9 cellular contexts compared by ENCODE assay signal in the genomic region with DNA sequence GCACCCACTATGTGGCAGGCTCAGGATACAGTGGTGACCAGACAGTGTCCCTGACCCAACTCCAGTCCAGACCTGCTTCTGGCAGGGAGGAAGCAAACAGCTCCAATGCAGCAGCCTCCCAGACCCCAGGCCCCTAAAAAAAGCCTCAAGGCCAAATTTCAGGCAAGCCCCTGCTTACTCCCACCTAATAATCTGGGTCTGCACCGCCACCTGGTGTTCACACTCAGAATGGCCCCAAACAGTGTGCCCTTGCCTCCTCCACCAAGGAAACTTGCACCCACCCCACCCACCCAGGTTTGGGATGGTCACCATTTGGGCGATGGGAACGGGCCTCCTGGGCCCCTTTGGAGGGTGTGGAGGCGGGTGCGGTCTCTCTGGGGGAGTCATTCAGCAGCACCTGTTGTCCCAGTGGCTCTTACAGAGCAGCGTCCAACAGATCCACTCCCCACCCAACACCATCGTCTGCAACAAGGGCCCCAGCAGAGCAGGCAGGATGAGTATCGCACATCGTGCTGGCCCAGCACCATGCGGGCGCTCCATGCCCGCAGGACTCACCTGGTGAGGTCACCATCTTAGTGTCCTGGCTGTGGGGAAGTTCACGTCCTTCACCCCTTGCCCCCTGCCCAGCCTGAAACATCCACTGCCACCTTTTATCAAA. TPM values are rescaled to one million over a fixed set of nuclear protein-coding genes. Genes with fewer than 3 reads are reported as not detected.
DNase-seq lines count a peak whose midpoint lies in the region; ATAC-seq and TF ChIP-seq lines count a peak whose summit lies in the region.
"Had no signal": no experiment of that assay in that cellular context is flagged by ENCODE, and none has a peak within 500 bp of the region (broad histone marks: within the 10 kb centered on the region; RNA-seq: fewer than 3 reads in every experiment).

No MANE protein-coding gene starts in this region.

- intact Hi-C loops in activated B cell treated with CpG ODN at 0.5 μM for 24 hours (cut with micrococcal nuclease) = loop anchor here (1.0 kb wide), 1 partner anchor 114 kb away; no protein-coding TSS in a partner anchor

- no peaks in the 10 kb centered on the region for H3K27me3 Mint-ChIP-seq in activated B cell treated with CpG ODN at 0.5 μM for 24 hours
- H3K27me3 Mint-ChIP-seq: activated naive CD8-positive, alpha-beta T cell had no signal

- ATAC-seq in activated B cell treated with CpG ODN at 0.5 μM for 24 hours (ENCODE audit: low read depth) = peak; percentile 70
- no peak for ATAC-seq in GM21723 (IDR thresholded peaks at IDR 0.05; ENCODE audit: unreplicated experiment)

- H3K4me1 ChIP-seq in liver (ENCODE audit: control insufficient read depth in 4 of 4, insufficient read depth in 4 of 4, low read length in 3 of 4) = no peaks in the 10 kb centered on the region

- H3K36me3 Mint-ChIP-seq in activated B cell treated with CpG ODN at 0.5 μM for 24 hours (ENCODE audit: low read depth) = no peaks in the 10 kb centered on the region
- H3K36me3 Mint-ChIP-seq: activated naive CD8-positive, alpha-beta T cell had no signal

- peak; percentile 59 for DNase-seq in G401 (ENCODE audit: low spot score)
- peak; percentile 36 to 57 for DNase-seq in Kasumi-1 (lab: John Stamatoyannopoulos, UW)
- peak; percentile 51 for DNase-seq in activated B cell treated with CpG ODN at 0.5 μM for 24 hours
- DNase-seq in central memory CD4-positive, alpha-beta T cell = peak; percentile 37
- DNase-seq in stimulated activated CD8-positive, alpha-beta memory T cell treated with anti-CD3 and anti-CD28 coated beads, Interleukin-4, amount 100 ng/mL, for 4 hours (ENCODE audit: low read depth in 2 of 2, low spot score in 1 of 2) = peak; percentile 27 to 44
- DNase-seq in middle frontal gyrus (ENCODE audit: extremely low spot score, low spot score) = no peak

- H3K36me3 ChIP-seq in liver (ENCODE audit: control insufficient read depth in 4 of 4, insufficient read depth in 3 of 4, low read depth in 1 of 4, low read length in 3 of 4) = no peaks in the 10 kb centered on the region

- H3K9me3 Mint-ChIP-seq in activated B cell treated with CpG ODN at 0.5 μM for 24 hours = no peaks in the 10 kb centered on the region

- no peak overlapping the region for H3K9ac ChIP-seq in liver (ENCODE audit: low read depth in 1 of 2, low read length in 2 of 2)

- CTCF ChIA-PET in activated B cell treated with CpG ODN at 0.5 μM for 24 hours (lab: Charles Lee) = interaction anchor here (0.5 to 1.6 kb wide), 8 partner anchors 8 to 506 kb away, joined by 3 to 7 read pairs (median 3); no protein-coding TSS in a partner anchor

- H3K4me3 ChIP-seq in liver (ENCODE audit: low read depth in 1 of 3, low read length in 3 of 3) = no peak overlapping the region

- H3K4me3 Mint-ChIP-seq in activated B cell treated with CpG ODN at 0.5 μM for 24 hours = no peak overlapping the region
- H3K4me3 Mint-ChIP-seq: activated naive CD8-positive, alpha-beta T cell had no signal

- POLR2A ChIA-PET in activated B cell treated with CpG ODN at 0.5 μM for 24 hours (lab: Charles Lee) = no interaction called here

- TF ChIP-seq RAD21 in liver (IDR thresholded peaks at IDR 0.05) = peak; percentile 66 to 77

- in situ Hi-C loops in G401 (cut with HindIII; ENCODE audit: low sequenced_read_pairs) = no loop called here

- TF ChIP-seq CTCF in activated B cell treated with CpG ODN at 0.5 μM for 24 hours (IDR thresholded peaks at IDR 0.05) = no peak
- TF ChIP-seq CTCF in liver (IDR thresholded peaks at IDR 0.05; ENCODE audit: low read depth, low read length, missing input control) = peak; percentile 62

- 45% methylated on average over 13 of the region's 13 CpGs for WGBS in liver

- no peaks in the 10 kb centered on the region for H3K4me1 Mint-ChIP-seq in activated B cell treated with CpG ODN at 0.5 μM for 24 hours

- H3K27ac ChIP-seq in liver (ENCODE audit: low read depth in 1 of 2, low read length in 2 of 2) = no peak overlapping the region

- H3K27me3 ChIP-seq in liver (ENCODE audit: control insufficient read depth in 4 of 4, insufficient read depth in 4 of 4, low read length in 3 of 4) = no peaks in the 10 kb centered on the region

- H3K9me3 ChIP-seq in liver (ENCODE audit: control insufficient read depth in 4 of 4, low read length in 3 of 4) = no peaks in the 10 kb centered on the region

- H3K27ac Mint-ChIP-seq in activated B cell treated with CpG ODN at 0.5 μM for 24 hours = no peak overlapping the region
- H3K27ac Mint-ChIP-seq: activated naive CD8-positive, alpha-beta T cell had no signal

TF ChIP-seq in liver, 16 proteins besides CTCF, POLR2A, EP300 and RAD21:
- no peak for TF ChIP-seq NR2F2 (IDR thresholded peaks at IDR 0.05)
- TF ChIP-seq GABPA (IDR thresholded peaks at IDR 0.05 in 1 of 2, conservative IDR thresholded peaks at IDR 0.05 in 1 of 2) = no peak
- no peak for TF ChIP-seq FOXA2 (IDR thresholded peaks at IDR 0.05)
- TF ChIP-seq EGR1 (IDR thresholded peaks at IDR 0.05; ENCODE audit: low read depth in 2 of 2) = no peak
- no peak for TF ChIP-seq RXRA (IDR thresholded peaks at IDR 0.05)
- TF ChIP-seq, protein P1, sequence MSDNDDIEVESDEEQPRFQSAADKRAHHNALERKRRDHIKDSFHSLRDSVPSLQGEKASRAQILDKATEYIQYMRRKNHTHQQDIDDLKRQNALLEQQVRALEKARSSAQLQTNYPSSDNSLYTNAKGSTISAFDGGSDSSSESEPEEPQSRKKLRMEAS (IDR thresholded peaks at IDR 0.05) = no peak
- TF ChIP-seq HNF4G (IDR thresholded peaks at IDR 0.05) = no peak
- TF ChIP-seq, protein P2, sequence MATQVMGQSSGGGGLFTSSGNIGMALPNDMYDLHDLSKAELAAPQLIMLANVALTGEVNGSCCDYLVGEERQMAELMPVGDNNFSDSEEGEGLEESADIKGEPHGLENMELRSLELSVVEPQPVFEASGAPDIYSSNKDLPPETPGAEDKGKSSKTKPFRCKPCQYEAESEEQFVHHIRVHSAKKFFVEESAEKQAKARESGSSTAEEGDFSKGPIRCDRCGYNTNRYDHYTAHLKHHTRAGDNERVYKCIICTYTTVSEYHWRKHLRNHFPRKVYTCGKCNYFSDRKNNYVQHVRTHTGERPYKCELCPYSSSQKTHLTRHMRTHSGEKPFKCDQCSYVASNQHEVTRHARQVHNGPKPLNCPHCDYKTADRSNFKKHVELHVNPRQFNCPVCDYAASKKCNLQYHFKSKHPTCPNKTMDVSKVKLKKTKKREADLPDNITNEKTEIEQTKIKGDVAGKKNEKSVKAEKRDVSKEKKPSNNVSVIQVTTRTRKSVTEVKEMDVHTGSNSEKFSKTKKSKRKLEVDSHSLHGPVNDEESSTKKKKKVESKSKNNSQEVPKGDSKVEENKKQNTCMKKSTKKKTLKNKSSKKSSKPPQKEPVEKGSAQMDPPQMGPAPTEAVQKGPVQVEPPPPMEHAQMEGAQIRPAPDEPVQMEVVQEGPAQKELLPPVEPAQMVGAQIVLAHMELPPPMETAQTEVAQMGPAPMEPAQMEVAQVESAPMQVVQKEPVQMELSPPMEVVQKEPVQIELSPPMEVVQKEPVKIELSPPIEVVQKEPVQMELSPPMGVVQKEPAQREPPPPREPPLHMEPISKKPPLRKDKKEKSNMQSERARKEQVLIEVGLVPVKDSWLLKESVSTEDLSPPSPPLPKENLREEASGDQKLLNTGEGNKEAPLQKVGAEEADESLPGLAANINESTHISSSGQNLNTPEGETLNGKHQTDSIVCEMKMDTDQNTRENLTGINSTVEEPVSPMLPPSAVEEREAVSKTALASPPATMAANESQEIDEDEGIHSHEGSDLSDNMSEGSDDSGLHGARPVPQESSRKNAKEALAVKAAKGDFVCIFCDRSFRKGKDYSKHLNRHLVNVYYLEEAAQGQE (IDR thresholded peaks at IDR 0.05) = no peak
- no peak for TF ChIP-seq JUND (IDR thresholded peaks at IDR 0.05)
- TF ChIP-seq, protein P3, sequence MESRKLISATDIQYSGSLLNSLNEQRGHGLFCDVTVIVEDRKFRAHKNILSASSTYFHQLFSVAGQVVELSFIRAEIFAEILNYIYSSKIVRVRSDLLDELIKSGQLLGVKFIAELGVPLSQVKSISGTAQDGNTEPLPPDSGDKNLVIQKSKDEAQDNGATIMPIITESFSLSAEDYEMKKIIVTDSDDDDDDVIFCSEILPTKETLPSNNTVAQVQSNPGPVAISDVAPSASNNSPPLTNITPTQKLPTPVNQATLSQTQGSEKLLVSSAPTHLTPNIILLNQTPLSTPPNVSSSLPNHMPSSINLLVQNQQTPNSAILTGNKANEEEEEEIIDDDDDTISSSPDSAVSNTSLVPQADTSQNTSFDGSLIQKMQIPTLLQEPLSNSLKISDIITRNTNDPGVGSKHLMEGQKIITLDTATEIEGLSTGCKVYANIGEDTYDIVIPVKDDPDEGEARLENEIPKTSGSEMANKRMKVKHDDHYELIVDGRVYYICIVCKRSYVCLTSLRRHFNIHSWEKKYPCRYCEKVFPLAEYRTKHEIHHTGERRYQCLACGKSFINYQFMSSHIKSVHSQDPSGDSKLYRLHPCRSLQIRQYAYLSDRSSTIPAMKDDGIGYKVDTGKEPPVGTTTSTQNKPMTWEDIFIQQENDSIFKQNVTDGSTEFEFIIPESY (IDR thresholded peaks at IDR 0.05) = no peak
- TF ChIP-seq SP1 (IDR thresholded peaks at IDR 0.05) = no peak
- TF ChIP-seq YY1 (IDR thresholded peaks at IDR 0.05) = no peak
- no peak for TF ChIP-seq HNF4A (conservative IDR thresholded peaks at IDR 0.05)
- TF ChIP-seq, protein P4, sequence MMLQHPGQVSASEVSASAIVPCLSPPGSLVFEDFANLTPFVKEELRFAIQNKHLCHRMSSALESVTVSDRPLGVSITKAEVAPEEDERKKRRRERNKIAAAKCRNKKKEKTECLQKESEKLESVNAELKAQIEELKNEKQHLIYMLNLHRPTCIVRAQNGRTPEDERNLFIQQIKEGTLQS (IDR thresholded peaks at IDR 0.05) = no peak
- no peak for TF ChIP-seq FOXA1 (IDR thresholded peaks at IDR 0.05)
- TF ChIP-seq TAF1 (conservative IDR thresholded peaks at IDR 0.05) = no peak

RNA-seq across cellular contexts. Expression of gene C3orf18, which starts 17.3 kb away (rescaled TPM):
- 10.8 and 15.4 TPM in 2 replicates for total RNA-seq in G401 (2014; rRNA removed; shearing (Covaris generic))
- total RNA-seq in activated B cell treated with CpG ODN at 0.5 μM for 24 hours (4.5 and 5.9 TPM in 2 replicates), liver (1 to 10 TPM; 1.8 to 2.7 TPM)
- 1 to 10 TPM in 1 of 2 donors, under 1 TPM in 1; 0.54 to 1.1 TPM for polyA plus RNA-seq in liver

RNA-seq across cellular contexts. Expression of gene HEMK1, which starts 19.1 kb away (rescaled TPM):
- 3.4 and 9.5 TPM in 2 replicates for total RNA-seq in G401 (2014; rRNA removed; shearing (Covaris generic))
- total RNA-seq in activated B cell treated with CpG ODN at 0.5 μM for 24 hours (23.5 and 26.9 TPM in 2 replicates), liver (1 to 10 TPM; 3.7 to 9.2 TPM)
- 1 to 10 TPM; 8.7 to 9.5 TPM for polyA plus RNA-seq in liver

RNA-seq across cellular contexts. Expression of gene CACNA2D2, which starts 46.8 kb away (rescaled TPM):
- 1.9 and 2.0 TPM in 2 replicates for total RNA-seq in G401 (2014; rRNA removed; shearing (Covaris generic))
- total RNA-seq in activated B cell treated with CpG ODN at 0.5 μM for 24 hours (0.34 and 0.53 TPM in 2 replicates), liver (under 1 TPM; 0.17 to 0.19 TPM)
- under 1 TPM; 0.10 to 0.14 TPM for polyA plus RNA-seq in liver
